Comparison of ENCODE assay signal across 8 cellular contexts in genomic region chr10:125822878-125823662, GRCh38. TPM values are rescaled to one million over a fixed set of nuclear protein-coding genes. Genes with fewer than 3 reads are reported as not detected.
DNase-seq lines count a peak whose midpoint lies in the region; ATAC-seq, FAIRE-seq and TF ChIP-seq lines count a peak whose summit lies in the region.

TSS of gene BCCIP (plus strand) at chr10:125823546. CDS start at chr10:125823558, 12 bp downstream.
TSS of gene UROS (minus strand) at chr10:125823258. CDS start at chr10:125816499, 6,759 bp downstream.

- no peaks in the 10 kb centered on the region for H3K9me3 Mint-ChIP-seq in central memory CD8-positive, alpha-beta T cell

- DNase-seq in AG10803 (ENCODE audit: low read depth): peak; percentile 86
- DNase-seq in NCI-H446 treated with DMSO at 0.1 percent for 48 hours (lab: John Stamatoyannopoulos, UW): peak; percentile 39
- DNase-seq in central memory CD8-positive, alpha-beta T cell (ENCODE audit: low spot score in 2 of 2): peak; percentile 86 to 90
- peak; percentile 97 for DNase-seq in kidney
- peak; percentile 83 to 86 for DNase-seq in stimulated activated CD4-positive, alpha-beta T cell treated with anti-CD3 and anti-CD28 coated beads, Interleukin-15, amount 100 ng/mL, for 1 hour (ENCODE audit: low read depth in 1 of 2, low spot score in 1 of 2)

- H3K27ac ChIP-seq in kidney (ENCODE audit: low read depth in 2 of 2, low read length in 2 of 2): peak within 1 kb of the TSS; percentile 97 to 99

- peak; percentile 64 for ATAC-seq in HG03378 (IDR thresholded peaks at IDR 0.05; ENCODE audit: unreplicated experiment)
- ATAC-seq in activated CD4-positive, CD25-positive, alpha-beta regulatory T cell treated with anti-CD3 and anti-CD28 coated beads, Interleukin-2, amount 50 U/mL, for 24 hours: peak; percentile 75 to 79
- ATAC-seq in central memory CD8-positive, alpha-beta T cell (replicated peaks; ENCODE audit: extremely low read depth, poor library complexity, severe bottlenecking): peak; percentile 81

- H3K4me3 ChIP-seq in AG10803 (ENCODE audit: low read length) (peak within 1 kb of the TSS; percentile 99), kidney (ENCODE audit: low read length in 2 of 2) (peak within 1 kb of the TSS; percentile 98 to 99)

- no peaks in the 10 kb centered on the region for H3K9me3 ChIP-seq in kidney (ENCODE audit: control insufficient read depth in 1 of 2, low read length in 2 of 2)

- no peak for TF ChIP-seq CTCF in AG10803 (conservative IDR thresholded peaks at IDR 0.05; ENCODE audit: low read length)
- no peak for TF ChIP-seq CTCF in kidney (IDR thresholded peaks at IDR 0.05; ENCODE audit: borderline replicate concordance, extremely low read depth, insufficient read depth)

- peaks cover 15 to 18% of the 10 kb centered on the region in 2 donors for H3K4me1 ChIP-seq in kidney (ENCODE audit: control insufficient read depth in 1 of 2, insufficient read depth in 1 of 2, low read depth in 1 of 2, low read length in 2 of 2)

- FAIRE-seq in kidney (lab: Jason Lieb, UNC): no peak

- H3K4me3 Mint-ChIP-seq in central memory CD8-positive, alpha-beta T cell: no peak within 1 kb of the TSS

- H3K27ac Mint-ChIP-seq in central memory CD8-positive, alpha-beta T cell (ENCODE audit: low read depth): no peak within 1 kb of the TSS

- peaks cover 23% of the 10 kb centered on the region for H3K36me3 Mint-ChIP-seq in central memory CD8-positive, alpha-beta T cell (ENCODE audit: insufficient read depth)

- peak within 1 kb of the TSS; percentile 90 to 94 for H3K9ac ChIP-seq in kidney (ENCODE audit: low read length in 2 of 2)

- no peaks in the 10 kb centered on the region for H3K27me3 Mint-ChIP-seq in central memory CD8-positive, alpha-beta T cell

- TF ChIP-seq POLR2A in GM19099 (IDR thresholded peaks at IDR 0.05; ENCODE audit: extremely low read depth, insufficient read length, low read depth): peak; percentile 74

- intact Hi-C loops in kidney (cut with DNase I): no loop called here

- peaks cover 28% of the 10 kb centered on the region for H3K4me1 Mint-ChIP-seq in central memory CD8-positive, alpha-beta T cell

- peaks cover 2 to 10% of the 10 kb centered on the region in 2 donors for H3K36me3 ChIP-seq in kidney (ENCODE audit: control insufficient read depth in 1 of 2, insufficient read depth in 2 of 2, low read length in 2 of 2)

RNA-seq across cellular contexts. Expression of gene BCCIP, which starts in this region (rescaled TPM):
- 46.2 TPM for total RNA-seq in kidney
- 71.3 TPM for polyA plus RNA-seq in kidney (ENCODE audit: insufficient read depth, low read depth, low replicate concordance)

RNA-seq across cellular contexts. Expression of gene UROS, which starts in this region (rescaled TPM):
- total RNA-seq in kidney: 42.1 TPM
- polyA plus RNA-seq in kidney (ENCODE audit: insufficient read depth, low read depth, low replicate concordance): 81.7 TPM

Comparison
In these comparisons a context has a peak if more than half of its experiments do, and no peak if none do; other contexts are left out.
1. Peak in every context shown above with its lines: DNase-seq, ATAC-seq, H3K4me3 ChIP-seq and H3K27ac ChIP-seq.
2. DNase-seq: peak in every context shown above with its lines; median percentile 97 in kidney; 88 in central memory CD8-positive, alpha-beta T cell; 86 in AG10803; 84 in stimulated activated CD4-positive, alpha-beta T cell treated with anti-CD3 and anti-CD28 coated beads, Interleukin-15, amount 100 ng/mL, for 1 hour; 39 in NCI-H446 treated with DMSO at 0.1 percent for 48 hours.